ENCODE assay signal across 8 cellular contexts in the genomic region with DNA sequence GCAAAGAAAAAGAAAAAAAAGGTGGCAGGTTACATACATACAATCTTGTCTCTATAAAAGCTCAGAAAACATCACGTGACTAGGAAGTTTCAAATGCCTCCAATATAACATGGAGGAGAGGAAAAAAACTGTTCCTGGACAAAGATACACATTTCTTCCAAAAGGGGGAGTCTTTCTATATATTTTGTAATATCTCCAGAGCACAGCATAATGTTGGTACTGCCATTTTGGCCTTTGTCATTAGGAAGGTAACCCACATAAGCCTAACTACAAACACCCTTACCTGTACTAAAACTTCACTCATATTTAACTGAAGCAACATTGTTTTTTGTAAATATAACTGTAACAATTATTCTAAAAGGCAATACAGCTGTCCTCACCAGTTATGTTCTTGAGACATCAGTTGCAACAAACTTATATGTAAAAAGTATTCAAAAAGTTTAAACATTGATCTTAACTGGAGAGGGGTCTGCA. TPM values are rescaled to one million over a fixed set of nuclear protein-coding genes. Genes with fewer than 3 reads are reported as not detected.
DNase-seq lines count a peak whose midpoint lies in the region; ATAC-seq and TF ChIP-seq lines count a peak whose summit lies in the region.

No MANE protein-coding gene starts in this region.

- peaks cover 29% of the 10 kb centered on the region for H4K20me1 ChIP-seq in neural progenitor cell (ENCODE audit: low read depth)

- peak overlapping the region; percentile 31 for H3K27ac Mint-ChIP-seq in neural progenitor cell

- H3K9me3 Mint-ChIP-seq in neural progenitor cell = no peaks in the 10 kb centered on the region

- H3K36me3 ChIP-seq in neural progenitor cell = peaks cover 13% of the 10 kb centered on the region
- H3K36me3 ChIP-seq in H7 (replicated peaks; ENCODE audit: control insufficient read depth, insufficient read depth, low read length) = peaks cover 3% of the 10 kb centered on the region

- H3K4me2 ChIP-seq in neural progenitor cell = peak overlapping the region; percentile 81

- peak; percentile 91 for DNase-seq in DMS53 treated with DMSO at 0.1 percent for 48 hours (lab: John Stamatoyannopoulos, UW; ENCODE audit: unreplicated experiment)
- DNase-seq in KG1 (lab: John Stamatoyannopoulos, UW) = peak; percentile 50
- DNase-seq in OCI-M2 (lab: John Stamatoyannopoulos, UW; ENCODE audit: unreplicated experiment) = peak; percentile 25
- DNase-seq in dedifferentiated amniotic fluid mesenchymal stem cell (ENCODE audit: extremely low spot score) = peak; percentile 72
- DNase-seq in neural progenitor cell (ENCODE audit: low spot score) = peak; percentile 42
- no peak for DNase-seq in H7
- DNase-seq in NCI-H187 treated with DMSO at 0.1 percent for 48 hours (lab: John Stamatoyannopoulos, UW) = no peak

- peaks cover 20% of the 10 kb centered on the region for H3K4me1 Mint-ChIP-seq in neural progenitor cell

- ATAC-seq in HG03565 (IDR thresholded peaks at IDR 0.05; ENCODE audit: unreplicated experiment) = no peak

- H3K4me1 ChIP-seq in neural progenitor cell = peaks cover 24% of the 10 kb centered on the region

- H3K9me3 ChIP-seq in neural progenitor cell (ENCODE audit: low read depth) = no peaks in the 10 kb centered on the region

- H3K27me3 ChIP-seq in neural progenitor cell (no peaks in the 10 kb centered on the region), H7 (ENCODE audit: control insufficient read depth, insufficient read depth, low read length) (no peaks in the 10 kb centered on the region)

- H3K27me3 Mint-ChIP-seq in neural progenitor cell (ENCODE audit: insufficient read depth, low read depth) = no peaks in the 10 kb centered on the region

- peaks cover 53% of the 10 kb centered on the region for H3K79me2 ChIP-seq in neural progenitor cell (ENCODE audit: low read depth)

- peaks cover 6% of the 10 kb centered on the region for H3K36me3 Mint-ChIP-seq in neural progenitor cell

- peak; percentile 54 for TF ChIP-seq CTCF in neural progenitor cell (IDR thresholded peaks at IDR 0.05)

- H3K4me3 Mint-ChIP-seq in neural progenitor cell = peak overlapping the region; percentile 95

- H3F3A ChIP-seq in neural progenitor cell (ENCODE audit: low read depth) = peaks cover 12% of the 10 kb centered on the region

- H3K27ac ChIP-seq in neural progenitor cell = peak overlapping the region; percentile 85

- no peak overlapping the region for H3K9ac ChIP-seq in neural progenitor cell

- H2AFZ ChIP-seq in neural progenitor cell (replicated peaks) = peak overlapping the region; percentile 10

- peak overlapping the region; percentile 84 for H3K4me3 ChIP-seq in neural progenitor cell
- H3K4me3 ChIP-seq in H7 (ENCODE audit: insufficient read depth, low read depth, low read length) = no peak overlapping the region

RNA-seq across cellular contexts. Expression of gene BTF3, which starts 1.2 kb away (rescaled TPM):
- total RNA-seq in neural progenitor cell (ENCODE audit: low replicate concordance) = 519 and 885 TPM in 2 replicates
- total RNA-seq in H7 (2014; rRNA removed; shearing (Covaris generic)) = 347 and 420 TPM in 2 replicates

RNA-seq across cellular contexts. Expression of gene FOXD1, which starts 48.4 kb away (rescaled TPM):
- total RNA-seq in neural progenitor cell (ENCODE audit: low replicate concordance) = 0.12 TPM in 1 of 2 replicates, not detected in the other
- 2.5 and 2.6 TPM in 2 replicates for total RNA-seq in H7 (2014; rRNA removed; shearing (Covaris generic))

Comparison
In these comparisons a context has a peak if more than half of its experiments do, and no peak if none do; other contexts are left out.
1. DNase-seq: peak in DMS53 treated with DMSO at 0.1 percent for 48 hours (single experiment), KG1 (single experiment), OCI-M2 (single experiment), dedifferentiated amniotic fluid mesenchymal stem cell (single experiment) and neural progenitor cell (single experiment); none in H7 (single experiment) and NCI-H187 treated with DMSO at 0.1 percent for 48 hours (single experiment).